ENCODE assay signal across 24 cellular contexts in the genomic region with DNA sequence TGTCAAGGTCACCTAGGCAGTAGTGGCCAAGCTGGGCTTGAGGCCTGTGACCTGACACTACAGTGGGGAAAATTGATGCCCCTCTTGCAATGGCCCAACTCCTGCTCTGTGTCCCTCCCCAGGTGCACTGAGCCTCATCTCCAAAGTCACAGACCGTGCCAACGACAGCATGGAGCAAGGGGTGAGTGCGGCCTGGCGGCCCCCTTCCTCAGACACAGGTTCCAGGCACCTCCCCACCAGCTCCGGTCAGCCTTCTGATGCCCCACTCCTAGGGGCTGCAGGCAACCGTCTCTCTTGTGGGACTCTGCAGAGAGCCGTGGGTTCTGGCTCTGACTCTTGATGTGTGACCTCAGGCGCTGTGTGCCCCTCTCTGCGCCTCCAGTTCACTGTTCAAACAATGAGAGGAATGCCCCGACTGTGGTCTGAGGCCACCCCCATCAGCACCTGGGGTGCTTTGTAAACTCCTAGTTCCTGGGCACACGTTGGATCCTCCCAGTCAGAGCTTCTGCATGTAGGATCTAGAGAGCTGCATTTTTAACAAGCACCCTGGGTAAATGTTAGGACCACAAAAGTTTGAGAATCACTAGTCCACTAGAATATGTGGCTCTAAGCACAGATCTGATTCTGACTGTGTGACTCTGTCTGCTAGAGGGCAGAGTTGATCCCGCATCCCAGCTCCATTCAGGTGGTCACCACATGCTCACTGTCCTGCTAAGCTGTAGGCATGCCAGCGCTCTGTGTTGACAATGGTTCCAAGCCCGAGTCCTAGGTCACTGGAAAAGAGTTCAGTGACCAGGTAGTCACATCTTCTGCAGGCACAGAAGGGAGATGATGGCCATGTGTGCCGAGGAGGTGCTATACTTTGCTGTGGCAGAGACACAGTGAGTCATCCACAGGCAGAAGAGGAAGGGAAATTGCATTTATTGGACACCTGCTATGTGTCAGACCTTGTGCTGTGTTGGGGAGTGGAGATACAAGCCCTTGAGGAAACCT. TPM values are rescaled to one million over a fixed set of nuclear protein-coding genes. Genes with fewer than 3 reads are reported as not detected.
DNase-seq lines count a peak whose midpoint lies in the region; ATAC-seq and TF ChIP-seq lines count a peak whose summit lies in the region.
"Had no signal": no experiment of that assay in that cellular context is flagged by ENCODE, and none has a peak within 500 bp of the region (broad histone marks: within the 10 kb centered on the region; RNA-seq: fewer than 3 reads in every experiment).

No MANE protein-coding gene starts in this region.

- H4K91ac ChIP-seq in neuronal stem cell (ENCODE audit: low read depth, low read length, poor library complexity), result no peak overlapping the region

- no peak overlapping the region for H2BK120ac ChIP-seq in neuronal stem cell (ENCODE audit: low read depth, low read length)

- H3K79me1 ChIP-seq in neuronal stem cell (ENCODE audit: low read depth, low read length), result no peaks in the 10 kb centered on the region

- H3K9me3 ChIP-seq in OCI-LY3 (ENCODE audit: insufficient read depth, low read length) (peaks cover 5% of the 10 kb centered on the region; the same call in 1 of the 2 replicates), neuronal stem cell (replicated peaks in 1 of 2; ENCODE audit: control insufficient read depth in 2 of 2, insufficient read depth in 1 of 2, low read depth in 1 of 2, low read length in 2 of 2) (peaks cover 6 to 8% of the 10 kb centered on the region in 2 donors)
- H3K9me3 ChIP-seq: left lung, tibial artery had no signal

- H4K8ac ChIP-seq in neuronal stem cell (ENCODE audit: low read depth, low read length), result no peak overlapping the region

- H2AK5ac ChIP-seq in neuronal stem cell (ENCODE audit: low read depth, low read length), result peak overlapping the region; percentile 71

- H2AFZ ChIP-seq in OCI-LY3 (ENCODE audit: low read depth, low read length) (no peak overlapping the region), neuronal stem cell (ENCODE audit: low read length) (no peak overlapping the region)

- H3K9ac ChIP-seq in OCI-LY3 (ENCODE audit: low read length) (no peak overlapping the region), neuronal stem cell (ENCODE audit: low read depth, low read length, poor library complexity) (peak overlapping the region; percentile 27)

- peak; percentile 2; the same call in 1 of the 2 replicates for TF ChIP-seq CTCF in OCI-LY3 (IDR thresholded peaks at IDR 0.05; ENCODE audit: low read depth, low read length)
- TF ChIP-seq CTCF in foreskin keratinocyte (conservative IDR thresholded peaks at IDR 0.05), result no peak

- H3K23ac ChIP-seq in neuronal stem cell (ENCODE audit: low read depth, low read length, poor library complexity), result peak overlapping the region; percentile 35

- H3K4me3 ChIP-seq in OCI-LY3 (ENCODE audit: low read length) (no peak overlapping the region), neuronal stem cell (ENCODE audit: low read length in 2 of 2) (no peak overlapping the region)
- H3K4me3 ChIP-seq: HAP-1, heart left ventricle, left lung, stomach, tibial artery had no signal

- H3K14ac ChIP-seq in neuronal stem cell (ENCODE audit: low read length), result peak overlapping the region; percentile 63

- peaks cover 50% of the 10 kb centered on the region for H3K27me3 ChIP-seq in OCI-LY3 (ENCODE audit: low read depth, low read length)
- peaks cover 8% of the 10 kb centered on the region for H3K27me3 ChIP-seq in foreskin keratinocyte
- H3K27me3 ChIP-seq in neuronal stem cell (ENCODE audit: control insufficient read depth in 3 of 3, insufficient read depth in 3 of 3, low read depth in 1 of 3, low read length in 3 of 3), result peaks cover 0 to 10% (median 0%) of the 10 kb centered on the region in 3 experiments
- H3K27me3 ChIP-seq: brain microvascular endothelial cell, heart left ventricle, left lung, stomach, tibial artery had no signal

- H2BK15ac ChIP-seq in neuronal stem cell (ENCODE audit: low read length), result peak overlapping the region; percentile 90

- H4K20me1 ChIP-seq in OCI-LY3 (ENCODE audit: insufficient read depth, low read length), result 0 out of 2 replicates have a peak, but pooled peaks cover 4% of the 10 kb centered on the region

- WGBS in neuronal stem cell (ENCODE audit: extremely low coverage in 2 of 2, insufficient read length in 2 of 2, insufficient replicate concordance in 1 of 2), 2 donors, result no CpG with 5 or more reads among the region's 15 CpGs

- no peaks in the 10 kb centered on the region for H3K79me2 ChIP-seq in OCI-LY3 (ENCODE audit: low read length)

- H3K4ac ChIP-seq in neuronal stem cell (ENCODE audit: low read length), result no peak overlapping the region

- peak overlapping the region; percentile 30 for H2BK12ac ChIP-seq in neuronal stem cell (ENCODE audit: low read length)

- peak overlapping the region; percentile 59 for H3K18ac ChIP-seq in neuronal stem cell (ENCODE audit: low read length)

- H3K4me1 ChIP-seq in OCI-LY3 (ENCODE audit: low read length) (no peaks in the 10 kb centered on the region), foreskin keratinocyte (no peaks in the 10 kb centered on the region), neuronal stem cell (ENCODE audit: control insufficient read depth in 2 of 2, insufficient read depth in 1 of 2, low read depth in 1 of 2, low read length in 2 of 2) (peaks cover 0 to 14% of the 10 kb centered on the region in 2 donors)
- H3K4me1 ChIP-seq: HAP-1, left lung, tibial artery had no signal

- DNase-seq in HT1080 (ENCODE audit: low read depth) (peak; percentile 16), foreskin keratinocyte (no peak), neuronal stem cell (ENCODE audit: low spot score) (no peak), activated gamma-delta T cell treated with Interleukin-2 at 50 U/mL for 16 hours (no peak), dermis blood vessel endothelial cell (no peak), COLO668 (lab: John Stamatoyannopoulos, UW; ENCODE audit: unreplicated experiment) (no peak)
- DNase-seq: activated CD4-positive, alpha-beta memory T cell treated with anti-CD3 and anti-CD28 coated beads, Interleukin-2, amount 10 ng/mL, durations not matched to agents 7 days and 5 days; activated T-cell treated with anti-CD3 and anti-CD28 coated beads for 4 hours; brain microvascular endothelial cell; effector CD4-positive, alpha-beta T cell; EL; heart left ventricle; left lung; naive thymus-derived CD4-positive, alpha-beta T cell; NCI-H1436 treated with DMSO at 0.1 percent for 48 hours; NCI-H510A treated with DMSO at 0.1 percent for 48 hours; stimulated activated CD4-positive, alpha-beta T cell treated with anti-CD3 and anti-CD28 coated beads, Interleukin-12 subunit alpha, Interleukin-12 subunit beta, amount 100 ng/mL, for 4 hours; stimulated activated CD4-positive, alpha-beta T cell treated with anti-CD3 and anti-CD28 coated beads, Interleukin-4, amount 100 ng/mL, for 4 hours; T1000; tibial artery had no signal

- H3K36me3 ChIP-seq in OCI-LY3 (replicated peaks; ENCODE audit: low read depth, low read length) (no peaks in the 10 kb centered on the region), neuronal stem cell (replicated peaks in 1 of 2; ENCODE audit: control insufficient read depth in 2 of 2, insufficient read depth in 2 of 2, low read length in 2 of 2) (no peaks in the 10 kb centered on the region)
- H3K36me3 ChIP-seq: brain microvascular endothelial cell, HAP-1 had no signal

- H3K4me2 ChIP-seq in OCI-LY3 (ENCODE audit: low read length) (no peak overlapping the region), neuronal stem cell (ENCODE audit: insufficient read depth, low read length, poor library complexity, severe bottlenecking) (no peak overlapping the region)

- no peak overlapping the region for H2BK5ac ChIP-seq in neuronal stem cell (ENCODE audit: low read length)

- H3K27ac ChIP-seq in OCI-LY3 (ENCODE audit: low read length), result no peak overlapping the region
- no peak overlapping the region for H3K27ac ChIP-seq in foreskin keratinocyte
- no peak overlapping the region for H3K27ac ChIP-seq in neuronal stem cell (replicated peaks; ENCODE audit: low read length)
- H3K27ac ChIP-seq: brain microvascular endothelial cell, left lung, tibial artery had no signal

- ATAC-seq in foreskin keratinocyte, result peak; percentile 47
- ATAC-seq: heart left ventricle; left lung; naive thymus-derived CD4-positive, alpha-beta T cell; Right ventricle myocardium inferior had no signal

RNA-seq across cellular contexts. Expression of a gene that starts 46.2 kb away (rescaled TPM):
- 20.3 and 29.2 TPM in 2 replicates for total RNA-seq in HT1080 (2014; rRNA removed; shearing (Covaris generic))
- 13.0 and 16.7 TPM in 2 replicates for polyA plus RNA-seq in HT1080 (2015; cell fraction: cytosol; rRNA removed)
- 46.2 and 49.9 TPM in 2 replicates for polyA plus RNA-seq in HT1080 (2015; cell fraction: nucleus; rRNA removed)
- total RNA-seq in foreskin keratinocyte (18.4 and 20.4 TPM in 2 replicates), dermis blood vessel endothelial cell (31.0 and 38.4 TPM in 2 replicates)
- polyA plus RNA-seq in foreskin keratinocyte, result 2.9 and 3.4 TPM in 2 replicates
- 21.0 TPM for polyA plus RNA-seq in neuronal stem cell (2013, experiment 1 of 2)
- polyA plus RNA-seq in neuronal stem cell (2013, experiment 2 of 2), result 22.1 TPM
